ENCODE assay signal across 26 cellular contexts in genomic region chr11:29481721-29482120, GRCh38.
"Had no signal": no experiment of that assay in that cellular context is flagged by ENCODE, and none has a peak within 500 bp of the region (broad histone marks: within the 10 kb centered on the region; RNA-seq: fewer than 3 reads in every experiment).

No MANE protein-coding gene starts in this region.

- H3K9me3 Mint-ChIP-seq: activated CD4-positive, alpha-beta T cell treated with anti-CD3 and anti-CD28 coated beads, Interleukin-2, amount 10 ng/mL, durations not matched to agents 24 days and 14 days; activated naive CD4-positive, alpha-beta T cell treated with anti-CD3 and anti-CD28 coated beads, Interleukin-2, amount 50 U/mL, for 24 hours had no signal

- DNase-seq: activated CD4-positive, alpha-beta memory T cell treated with anti-CD3 and anti-CD28 coated beads for 36 hours; activated CD4-positive, alpha-beta T cell treated with anti-CD3 and anti-CD28 coated beads for 36 hours; activated CD4-positive, alpha-beta T cell treated with anti-CD3 and anti-CD28 coated beads, Interleukin-2, amount 10 ng/mL, durations not matched to agents 24 days and 14 days; activated CD4-positive, CD25-positive, alpha-beta regulatory T cell; activated CD4-positive, CD25-positive, alpha-beta regulatory T cell treated with anti-CD3 and anti-CD28 coated beads, Interleukin-2, amount 50 U/mL, for 72 hours; activated CD8-positive, alpha-beta memory T cell treated with anti-CD3 and anti-CD28 coated beads, Interleukin-2, amount 10 ng/mL, durations not matched to agents 7 days and 5 days; activated CD8-positive, alpha-beta memory T cell treated with anti-CD3 and anti-CD28 coated beads, Interleukin-2, amount 50 U/mL, for 4 hours; activated CD8-positive, alpha-beta T cell treated with anti-CD3 and anti-CD28 coated beads, Interleukin-2, amount 10 ng/mL, durations not matched to agents 7 days and 5 days; activated effector memory CD4-positive, alpha-beta T cell treated with anti-CD3 and anti-CD28 coated beads, Interleukin-2, amount 50 U/mL, for 16 hours; activated naive CD4-positive, alpha-beta T cell treated with anti-CD3 and anti-CD28 coated beads for 36 hours; activated naive CD8-positive, alpha-beta T cell treated with anti-CD3 and anti-CD28 coated beads for 36 hours; activated naive CD8-positive, alpha-beta T cell treated with anti-CD3 and anti-CD28 coated beads, Interleukin-2, amount 50 U/mL, for 24 hours; activated T-cell treated with anti-CD3 and anti-CD28 coated beads, Interleukin-2, amount 50 U/mL, for 24 hours; amniotic stem cell; anterior cingulate cortex; brain microvascular endothelial cell; caudate nucleus; cortex of kidney; effector CD8-positive, alpha-beta T cell; foreskin keratinocyte; gastrocnemius medialis; heart right ventricle; T-helper 2 cell had no signal

- H3K27ac Mint-ChIP-seq: activated CD4-positive, alpha-beta memory T cell treated with anti-CD3 and anti-CD28 coated beads for 36 hours; activated CD4-positive, alpha-beta T cell treated with anti-CD3 and anti-CD28 coated beads for 36 hours; activated CD4-positive, alpha-beta T cell treated with anti-CD3 and anti-CD28 coated beads, Interleukin-2, amount 10 ng/mL, durations not matched to agents 24 days and 14 days; activated CD8-positive, alpha-beta memory T cell treated with anti-CD3 and anti-CD28 coated beads, Interleukin-2, amount 10 ng/mL, durations not matched to agents 7 days and 5 days; activated CD8-positive, alpha-beta T cell treated with anti-CD3 and anti-CD28 coated beads, Interleukin-2, amount 10 ng/mL, durations not matched to agents 7 days and 5 days; activated naive CD4-positive, alpha-beta T cell treated with anti-CD3 and anti-CD28 coated beads for 36 hours; activated naive CD4-positive, alpha-beta T cell treated with anti-CD3 and anti-CD28 coated beads, Interleukin-2, amount 50 U/mL, for 24 hours; activated naive CD8-positive, alpha-beta T cell treated with anti-CD3 and anti-CD28 coated beads for 36 hours; activated naive CD8-positive, alpha-beta T cell treated with anti-CD3 and anti-CD28 coated beads, Interleukin-2, amount 50 U/mL, for 24 hours; activated T-cell treated with anti-CD3 and anti-CD28 coated beads, Interleukin-2, amount 50 U/mL, for 24 hours; activated T-helper 2 cell treated with anti-CD3 and anti-CD28 coated beads, Interferon-gamma antibody, Interleukin-2, Interleukin-4, amounts not matched to agents 10 μg/mL and 5 μg/mL and 100 μg/mL, durations not matched to agents 14 hours and 24 hours and 36 hours had no signal

- H3K36me3 Mint-ChIP-seq: activated CD4-positive, alpha-beta memory T cell treated with anti-CD3 and anti-CD28 coated beads for 36 hours; activated CD8-positive, alpha-beta memory T cell treated with anti-CD3 and anti-CD28 coated beads, Interleukin-2, amount 10 ng/mL, durations not matched to agents 7 days and 5 days; activated naive CD4-positive, alpha-beta T cell treated with anti-CD3 and anti-CD28 coated beads, Interleukin-2, amount 50 U/mL, for 24 hours; activated naive CD8-positive, alpha-beta T cell treated with anti-CD3 and anti-CD28 coated beads for 36 hours had no signal

- H3K4me3 Mint-ChIP-seq: activated CD4-positive, alpha-beta memory T cell treated with anti-CD3 and anti-CD28 coated beads for 36 hours; activated CD4-positive, alpha-beta T cell treated with anti-CD3 and anti-CD28 coated beads for 36 hours; activated CD4-positive, alpha-beta T cell treated with anti-CD3 and anti-CD28 coated beads, Interleukin-2, amount 10 ng/mL, durations not matched to agents 24 days and 14 days; activated CD8-positive, alpha-beta memory T cell treated with anti-CD3 and anti-CD28 coated beads, Interleukin-2, amount 10 ng/mL, durations not matched to agents 7 days and 5 days; activated CD8-positive, alpha-beta T cell treated with anti-CD3 and anti-CD28 coated beads, Interleukin-2, amount 10 ng/mL, durations not matched to agents 7 days and 5 days; activated naive CD4-positive, alpha-beta T cell treated with anti-CD3 and anti-CD28 coated beads for 36 hours; activated naive CD4-positive, alpha-beta T cell treated with anti-CD3 and anti-CD28 coated beads, Interleukin-2, amount 50 U/mL, for 24 hours; activated naive CD8-positive, alpha-beta T cell treated with anti-CD3 and anti-CD28 coated beads for 36 hours; activated naive CD8-positive, alpha-beta T cell treated with anti-CD3 and anti-CD28 coated beads, Interleukin-2, amount 50 U/mL, for 24 hours; activated T-cell treated with anti-CD3 and anti-CD28 coated beads, Interleukin-2, amount 50 U/mL, for 24 hours had no signal

- H3K27me3 Mint-ChIP-seq: activated CD4-positive, alpha-beta memory T cell treated with anti-CD3 and anti-CD28 coated beads for 36 hours; activated CD4-positive, alpha-beta T cell treated with anti-CD3 and anti-CD28 coated beads for 36 hours; activated CD4-positive, alpha-beta T cell treated with anti-CD3 and anti-CD28 coated beads, Interleukin-2, amount 10 ng/mL, durations not matched to agents 24 days and 14 days; activated CD8-positive, alpha-beta memory T cell treated with anti-CD3 and anti-CD28 coated beads, Interleukin-2, amount 10 ng/mL, durations not matched to agents 7 days and 5 days; activated naive CD4-positive, alpha-beta T cell treated with anti-CD3 and anti-CD28 coated beads, Interleukin-2, amount 50 U/mL, for 24 hours; activated naive CD8-positive, alpha-beta T cell treated with anti-CD3 and anti-CD28 coated beads for 36 hours; activated naive CD8-positive, alpha-beta T cell treated with anti-CD3 and anti-CD28 coated beads, Interleukin-2, amount 50 U/mL, for 24 hours; activated T-cell treated with anti-CD3 and anti-CD28 coated beads, Interleukin-2, amount 50 U/mL, for 24 hours had no signal

- H3K4me3 ChIP-seq: gastrocnemius medialis, heart right ventricle had no signal

- ATAC-seq: activated CD4-positive, alpha-beta T cell treated with anti-CD3 and anti-CD28 coated beads for 36 hours; activated CD8-positive, alpha-beta memory T cell treated with anti-CD3 and anti-CD28 coated beads, Interleukin-2, amount 10 ng/mL, durations not matched to agents 7 days and 5 days; activated CD8-positive, alpha-beta T cell treated with anti-CD3 and anti-CD28 coated beads, Interleukin-2, amount 10 ng/mL, durations not matched to agents 7 days and 5 days; activated naive CD8-positive, alpha-beta T cell treated with anti-CD3 and anti-CD28 coated beads, Interleukin-2, amount 50 U/mL, for 24 hours; esophagus mucosa; foreskin keratinocyte; gastrocnemius medialis had no signal

- H3K4me1 Mint-ChIP-seq: activated CD4-positive, alpha-beta T cell treated with anti-CD3 and anti-CD28 coated beads for 36 hours; activated CD4-positive, alpha-beta T cell treated with anti-CD3 and anti-CD28 coated beads, Interleukin-2, amount 10 ng/mL, durations not matched to agents 24 days and 14 days; activated CD8-positive, alpha-beta memory T cell treated with anti-CD3 and anti-CD28 coated beads, Interleukin-2, amount 10 ng/mL, durations not matched to agents 7 days and 5 days; activated naive CD4-positive, alpha-beta T cell treated with anti-CD3 and anti-CD28 coated beads, Interleukin-2, amount 50 U/mL, for 24 hours; activated naive CD8-positive, alpha-beta T cell treated with anti-CD3 and anti-CD28 coated beads for 36 hours; activated naive CD8-positive, alpha-beta T cell treated with anti-CD3 and anti-CD28 coated beads, Interleukin-2, amount 50 U/mL, for 24 hours had no signal
